Comparison of ENCODE assay signal across 8 cellular contexts in genomic region chr1:228108742-228109072, GRCh38. TPM values are rescaled to one million over a fixed set of nuclear protein-coding genes. Genes with fewer than 3 reads are reported as not detected.
DNase-seq lines count a peak whose midpoint lies in the region; ATAC-seq, FAIRE-seq and TF ChIP-seq lines count a peak whose summit lies in the region.

No MANE protein-coding gene starts in this region.

- TF ChIP-seq CTCF in C4-2B (conservative IDR thresholded peaks at IDR 0.05) = no peak
- no peak for TF ChIP-seq CTCF in chondrocyte (IDR thresholded peaks at IDR 0.05)

- DNase-seq in HT-29 (ENCODE audit: low spot score) = peak; percentile 24
- DNase-seq in chondrocyte (ENCODE audit: low spot score) = no peak
- no peak for DNase-seq in natural killer cell treated with Interleukin-12 subunit alpha and Interleukin-12 subunit beta and Interleukin-15 and Interleukin-18, amount 100 ng/mL, for 72 hours (ENCODE audit: low spot score)
- DNase-seq in dedifferentiated amniotic fluid mesenchymal stem cell (ENCODE audit: extremely low spot score) = no peak
- no peak for DNase-seq in GM12891 (ENCODE audit: insufficient read length, low spot score)
- no peak for DNase-seq in activated effector memory CD4-positive, alpha-beta T cell treated with anti-CD3 and anti-CD28 coated beads, Interleukin-2, amount 50 U/mL, for 16 hours

- no peak for ATAC-seq in natural killer cell treated with Interleukin-12 subunit alpha and Interleukin-12 subunit beta and Interleukin-15 and Interleukin-18, amount 100 ng/mL, for 72 hours
- no peak for ATAC-seq in HG03135 (IDR thresholded peaks at IDR 0.05; ENCODE audit: unreplicated experiment)

- H3K27ac ChIP-seq in C4-2B = peak overlapping the region; percentile 83

- H3K27me3 Mint-ChIP-seq in chondrocyte (ENCODE audit: low read depth) = no peaks in the 10 kb centered on the region
- no peaks in the 10 kb centered on the region for H3K27me3 Mint-ChIP-seq in natural killer cell treated with Interleukin-12 subunit alpha and Interleukin-12 subunit beta and Interleukin-15 and Interleukin-18, amount 100 ng/mL, for 72 hours

- H3K4me3 Mint-ChIP-seq in chondrocyte (ENCODE audit: unreplicated experiment) = peak overlapping the region; percentile 89
- H3K4me3 Mint-ChIP-seq in natural killer cell treated with Interleukin-12 subunit alpha and Interleukin-12 subunit beta and Interleukin-15 and Interleukin-18, amount 100 ng/mL, for 72 hours = peak overlapping the region; percentile 91

- no peak for TF ChIP-seq POLR2A in GM12891 (IDR thresholded peaks at IDR 0.05; ENCODE audit: low read depth, low read length)

- no peaks in the 10 kb centered on the region for H3K9me3 Mint-ChIP-seq in chondrocyte (ENCODE audit: low read depth)
- no peaks in the 10 kb centered on the region for H3K9me3 Mint-ChIP-seq in natural killer cell treated with Interleukin-12 subunit alpha and Interleukin-12 subunit beta and Interleukin-15 and Interleukin-18, amount 100 ng/mL, for 72 hours

- H3K27ac Mint-ChIP-seq in chondrocyte (ENCODE audit: unreplicated experiment) = peak overlapping the region; percentile 93
- H3K27ac Mint-ChIP-seq in natural killer cell treated with Interleukin-12 subunit alpha and Interleukin-12 subunit beta and Interleukin-15 and Interleukin-18, amount 100 ng/mL, for 72 hours = peak overlapping the region; percentile 73 to 86

- peaks cover 4% of the 10 kb centered on the region for H3K36me3 Mint-ChIP-seq in chondrocyte (ENCODE audit: low read depth)
- H3K36me3 Mint-ChIP-seq in natural killer cell treated with Interleukin-12 subunit alpha and Interleukin-12 subunit beta and Interleukin-15 and Interleukin-18, amount 100 ng/mL, for 72 hours = no peaks in the 10 kb centered on the region

- H3K4me1 Mint-ChIP-seq in chondrocyte (ENCODE audit: low read depth) = peaks cover 32% of the 10 kb centered on the region
- peaks cover 14 to 26% of the 10 kb centered on the region in 2 donors for H3K4me1 Mint-ChIP-seq in natural killer cell treated with Interleukin-12 subunit alpha and Interleukin-12 subunit beta and Interleukin-15 and Interleukin-18, amount 100 ng/mL, for 72 hours (ENCODE audit: low read depth in 2 of 2)

- no peak for FAIRE-seq in GM12891 (lab: Jason Lieb, UNC)

TF ChIP-seq in GM12891, 5 proteins besides CTCF, POLR2A, EP300 and RAD21:
- TF ChIP-seq SPI1 (IDR thresholded peaks at IDR 0.05; ENCODE audit: low read depth, low read length) (no peak), POU2F2 (IDR thresholded peaks at IDR 0.05; ENCODE audit: low read depth, low read length) (no peak), POLR2AphosphoS5 (IDR thresholded peaks at IDR 0.05; ENCODE audit: low read depth, low read length) (no peak), PAX5 (IDR thresholded peaks at IDR 0.05; ENCODE audit: insufficient read depth, low read length, severe bottlenecking) (no peak), TAF1 (IDR thresholded peaks at IDR 0.05; ENCODE audit: low read depth, low read length) (no peak)

RNA-seq across cellular contexts. Expression of gene MRPL55, which starts 0.4 kb away (rescaled TPM):
- 158 and 201 TPM in 2 replicates for total RNA-seq in HT-29 (2014; rRNA removed; shearing (Covaris generic))
- 45.4 to 75.6 TPM (median 48.6 TPM) in 3 replicates for total RNA-seq in chondrocyte
- total RNA-seq in natural killer cell treated with Interleukin-12 subunit alpha and Interleukin-12 subunit beta and Interleukin-15 and Interleukin-18, amount 100 ng/mL, for 72 hours = 10 to 100 TPM; 42.5 to 68.8 TPM
- polyA plus RNA-seq in GM12891 (2012; ENCODE audit: low read depth, missing spikeins) = 46.6 TPM

RNA-seq across cellular contexts. Expression of gene C1orf35, which starts 5.6 kb away (rescaled TPM):
- 30.3 and 38.4 TPM in 2 replicates for total RNA-seq in HT-29 (2014; rRNA removed; shearing (Covaris generic))
- 12.9 to 15.1 TPM (median 13.3 TPM) in 3 replicates for total RNA-seq in chondrocyte
- total RNA-seq in natural killer cell treated with Interleukin-12 subunit alpha and Interleukin-12 subunit beta and Interleukin-15 and Interleukin-18, amount 100 ng/mL, for 72 hours = 10 to 100 TPM; 16.4 to 26.7 TPM
- 12.0 TPM for polyA plus RNA-seq in GM12891 (2012; ENCODE audit: low read depth, missing spikeins)

RNA-seq across cellular contexts. Expression of gene ARF1, which starts 26.2 kb away (rescaled TPM):
- 387 and 400 TPM in 2 replicates for total RNA-seq in HT-29 (2014; rRNA removed; shearing (Covaris generic))
- 339 to 392 TPM (median 351 TPM) in 3 replicates for total RNA-seq in chondrocyte
- 100 to 1,000 TPM; 415 to 503 TPM for total RNA-seq in natural killer cell treated with Interleukin-12 subunit alpha and Interleukin-12 subunit beta and Interleukin-15 and Interleukin-18, amount 100 ng/mL, for 72 hours
- polyA plus RNA-seq in GM12891 (2012; ENCODE audit: low read depth, missing spikeins) = 202 TPM

RNA-seq across cellular contexts. Expression of gene GUK1, which starts 31.4 kb away (rescaled TPM):
- 608 and 613 TPM in 2 replicates for total RNA-seq in HT-29 (2014; rRNA removed; shearing (Covaris generic))
- 155 to 196 TPM (median 189 TPM) in 3 replicates for total RNA-seq in chondrocyte
- total RNA-seq in natural killer cell treated with Interleukin-12 subunit alpha and Interleukin-12 subunit beta and Interleukin-15 and Interleukin-18, amount 100 ng/mL, for 72 hours = 100 to 1,000 TPM; 296 to 329 TPM
- polyA plus RNA-seq in GM12891 (2012; ENCODE audit: low read depth, missing spikeins) = 202 TPM

RNA-seq across cellular contexts. Expression of gene GJC2, which starts 41.0 kb away (rescaled TPM):
- total RNA-seq in HT-29 (2014; rRNA removed; shearing (Covaris generic)) = 45.3 and 48.4 TPM in 2 replicates
- 1.5 to 2.0 TPM (median 1.8 TPM) in 3 replicates for total RNA-seq in chondrocyte
- 1 to 10 TPM; 2.1 to 2.2 TPM for total RNA-seq in natural killer cell treated with Interleukin-12 subunit alpha and Interleukin-12 subunit beta and Interleukin-15 and Interleukin-18, amount 100 ng/mL, for 72 hours
- polyA plus RNA-seq in GM12891 (2012; ENCODE audit: low read depth, missing spikeins) = 0.15 TPM
